Comparison of ENCODE assay signal across 9 cellular contexts in genomic region chr12:10720974-10721565, GRCh38. TPM values are rescaled to one million over a fixed set of nuclear protein-coding genes. Genes with fewer than 3 reads are reported as not detected.
DNase-seq lines count a peak whose midpoint lies in the region; ATAC-seq, FAIRE-seq and TF ChIP-seq lines count a peak whose summit lies in the region.
"Had no signal": no experiment of that assay in that cellular context is flagged by ENCODE, and none has a peak within 500 bp of the region (broad histone marks: within the 10 kb centered on the region; RNA-seq: fewer than 3 reads in every experiment).

No MANE protein-coding gene starts in this region.

- H3K4me1 ChIP-seq in breast epithelium, result peaks cover 0 to 14% of the 10 kb centered on the region in 2 donors

- H3K27me3 ChIP-seq in HL-60 (ENCODE audit: insufficient read depth, poor library complexity, severe bottlenecking) (no peaks in the 10 kb centered on the region), breast epithelium (no peaks in the 10 kb centered on the region)

- no peaks in the 10 kb centered on the region for H3K36me3 ChIP-seq in breast epithelium

- peak overlapping the region; percentile 85 for H3K27ac ChIP-seq in 22Rv1
- peak overlapping the region; percentile 94 for H3K27ac ChIP-seq in HL-60 (replicated peaks)
- H3K27ac ChIP-seq in breast epithelium, result peak overlapping the region; percentile 99 to 100

- H3K9me3 ChIP-seq in breast epithelium, result no peaks in the 10 kb centered on the region

- H3K27ac Mint-ChIP-seq in mesothelial cell of epicardium, result peak overlapping the region; percentile 89

- no peak for ATAC-seq in HG02678 (IDR thresholded peaks at IDR 0.05; ENCODE audit: unreplicated experiment)

- DNase-seq in HL-60 (ENCODE audit: low read depth in 1 of 2, low spot score in 1 of 2), result no peak
- no peak for DNase-seq in breast epithelium (ENCODE audit: low spot score in 2 of 2)
- DNase-seq in mesothelial cell of epicardium (ENCODE audit: low spot score in 2 of 2, unreplicated experiment in 2 of 2), result no peak
- no peak for DNase-seq in mesenteric fat pad (ENCODE audit: low spot score)
- DNase-seq in GM19240 (ENCODE audit: insufficient read length, low spot score), result no peak
- no peak for DNase-seq in HTR-8/SVneo (ENCODE audit: insufficient read length, low spot score)

- no peak for TF ChIP-seq CTCF in 22Rv1 (IDR thresholded peaks at IDR 0.05)
- TF ChIP-seq CTCF in HL-60 (IDR thresholded peaks at IDR 0.05; ENCODE audit: insufficient read depth, low read length), result no peak
- no peak for TF ChIP-seq CTCF in breast epithelium (IDR thresholded peaks at IDR 0.05)
- no peak for TF ChIP-seq CTCF in mesothelial cell of epicardium (IDR thresholded peaks at IDR 0.05; ENCODE audit: unreplicated experiment)

- intact Hi-C loops in breast epithelium (cut with DNase I; ENCODE audit: low total_unique reads), result no loop called here

- H3K4me3 ChIP-seq in HL-60 (replicated peaks; ENCODE audit: insufficient read depth, low read length), result peak overlapping the region; percentile 54
- H3K4me3 ChIP-seq in breast epithelium, result peak overlapping the region; percentile 88 to 97 (median 90)

- H3K4me1 Mint-ChIP-seq in mesothelial cell of epicardium, result peaks cover 62% of the 10 kb centered on the region

- peak overlapping the region; percentile 81 for H3K4me3 Mint-ChIP-seq in mesothelial cell of epicardium

- no peaks in the 10 kb centered on the region for H3K27me3 Mint-ChIP-seq in mesothelial cell of epicardium (ENCODE audit: low read depth)

- FAIRE-seq in HTR-8/SVneo (lab: Jason Lieb, UNC), result no peak

- H3K9me3 Mint-ChIP-seq in mesothelial cell of epicardium, result no peaks in the 10 kb centered on the region

- H3K36me3 Mint-ChIP-seq in mesothelial cell of epicardium, result no peaks in the 10 kb centered on the region

- no peak for TF ChIP-seq POLR2A in breast epithelium (IDR thresholded peaks at IDR 0.05)

RNA-seq across cellular contexts. Expression of gene YBX3, which starts 2.1 kb away (rescaled TPM):
- total RNA-seq in breast epithelium, result 100 to 1,000 TPM; 262 to 381 (median 290) TPM
- total RNA-seq in mesothelial cell of epicardium, result 147 to 163 TPM (median 150 TPM) in 3 replicates
- 433 TPM for total RNA-seq in mesenteric fat pad

RNA-seq across cellular contexts. Expression of gene STYK1, which starts 47.2 kb away (rescaled TPM):
- total RNA-seq in breast epithelium (1 to 10 TPM in 2 of 3 donors, under 1 TPM in 1; 0.32 to 4.9 (median 3.5) TPM), mesothelial cell of epicardium (0.99 to 1.4 TPM (median 1.0 TPM) in 3 replicates), mesenteric fat pad (not detected)
- total RNA-seq: SK-MEL-5 had no signal
